21 cellular contexts compared by ENCODE assay signal in genomic region chr5:173443971-173444370, GRCh38.
A peak's percentile ranks its signal among the peaks of the same experiment; 100 is the strongest.
DNase-seq lines count a peak whose midpoint lies in the region; ATAC-seq, FAIRE-seq and TF ChIP-seq lines count a peak whose summit lies in the region.
"Had no signal": no experiment of that assay in that cellular context is flagged by ENCODE, and none has a peak within 500 bp of the region (broad histone marks: within the 10 kb centered on the region; RNA-seq: fewer than 3 reads in every experiment).

No MANE protein-coding gene starts in this region.

- no TSS peak for BruUV-seq in IMR-90 (replicated peaks; lab: Mats Ljungman, UMichigan)

- no peaks in the 10 kb centered on the region for H3K27me3 ChIP-seq in IMR-90 (ENCODE audit: control insufficient read depth, insufficient read depth, low read length)
- peaks cover 1% of the 10 kb centered on the region for H3K27me3 ChIP-seq in bronchial epithelial cell (ENCODE audit: control insufficient read depth, insufficient read depth, low read length)
- peaks cover 7% of the 10 kb centered on the region for H3K27me3 ChIP-seq in foreskin keratinocyte
- H3K27me3 ChIP-seq: BLaER1 treated with 17β-estradiol and CSF1 and Interleukin-3, amounts not matched to agents 10 nM and 100 nM had no signal

- H4K5ac ChIP-seq in IMR-90 (ENCODE audit: low read depth, low read length): no peak overlapping the region

- 0 out of 3 replicates have a peak overlapping the region, but pooled peaks have one; percentile 4 for H2BK15ac ChIP-seq in IMR-90 (ENCODE audit: low read depth, low read length)

- in situ Hi-C loops in IMR-90 (cut with MboI; ENCODE audit: low sequenced_read_pairs): no loop called here

- TF ChIP-seq RAD21 in IMR-90 (IDR thresholded peaks at IDR 0.05; ENCODE audit: low read length): no peak

- H3K9me3 ChIP-seq in IMR-90 (ENCODE audit: control insufficient read depth, insufficient read depth, low read length): no peaks in the 10 kb centered on the region
- H3K9me3 ChIP-seq: A549, Caco-2 had no signal

- peak overlapping the region; percentile 32; the same call in 1 of the 2 replicates for H3K4ac ChIP-seq in IMR-90 (ENCODE audit: low read depth, low read length)

- no peak overlapping the region for H4K8ac ChIP-seq in IMR-90 (ENCODE audit: low read depth in 2 of 2, low read length in 2 of 2)

- H3K9ac ChIP-seq in IMR-90 (ENCODE audit: low read depth, low read length): no peak overlapping the region
- H3K9ac ChIP-seq: BLaER1 treated with 17β-estradiol and CSF1 and Interleukin-3, amounts not matched to agents 10 nM and 100 nM had no signal

- POLR2A ChIA-PET in IMR-90 (lab: Charles Lee; ENCODE audit: unreplicated experiment) (no interaction called here), HEK293T (lab: Yijun Ruan, JAX) (no interaction called here)

- no peak for TF ChIP-seq POLR2A in IMR-90 (IDR thresholded peaks at IDR 0.05; ENCODE audit: low read depth, low read length)

- H3K23ac ChIP-seq in IMR-90 (ENCODE audit: low read depth, low read length): no peak overlapping the region

- dilution Hi-C loops in IMR-90 (cut with HindIII; ENCODE audit: low sequenced_read_pairs, unreplicated experiment): no loop called here

- no peak overlapping the region for H2AFZ ChIP-seq in IMR-90 (replicated peaks; ENCODE audit: low read length, poor library complexity)

- H3K79me1 ChIP-seq in IMR-90 (ENCODE audit: low read depth in 1 of 2, low read length in 2 of 2): no peaks in the 10 kb centered on the region

- no peak for ATAC-seq in IMR-90 (ENCODE audit: low read depth)
- peak; percentile 41 for ATAC-seq in foreskin keratinocyte
- ATAC-seq: A549; CD8-positive, alpha-beta T cell had no signal

- H2BK20ac ChIP-seq in IMR-90 (ENCODE audit: low read depth, low read length): no peak overlapping the region

- DNase-seq in IMR-90 (no peak), bronchial epithelial cell (ENCODE audit: low read depth) (peak; percentile 47), foreskin keratinocyte (peak; percentile 31 to 60), HEK293T (ENCODE audit: extremely low spot score) (no peak), NCI-H146 (lab: John Stamatoyannopoulos, UW) (no peak)
- DNase-seq in stimulated activated naive CD4-positive, alpha-beta T cell (lab: John Stamatoyannopoulos, UW): no peak
- DNase-seq: AML-193; Caco-2; Calu3; CD4-positive, alpha-beta T cell; CD8-positive, alpha-beta T cell; DMS79 treated with DMSO at 0.1 percent for 48 hours; GF-D8 had no signal

- no peak overlapping the region for H3K4me3 ChIP-seq in IMR-90 (ENCODE audit: insufficient read depth, low read depth, low read length)
- no peak overlapping the region for H3K4me3 ChIP-seq in bronchial epithelial cell (ENCODE audit: low read depth, low read length)
- H3K4me3 ChIP-seq: A549; BLaER1 treated with 17β-estradiol and CSF1 and Interleukin-3, amounts not matched to agents 10 nM and 100 nM had no signal

- no peak for TF ChIP-seq CTCF in IMR-90 (conservative IDR thresholded peaks at IDR 0.05; ENCODE audit: low read depth, low read length)
- TF ChIP-seq CTCF in bronchial epithelial cell (IDR thresholded peaks at IDR 0.05; ENCODE audit: insufficient read depth, low read length, severe bottlenecking): no peak
- no peak for TF ChIP-seq CTCF in foreskin keratinocyte (conservative IDR thresholded peaks at IDR 0.05)

- H2AK9ac ChIP-seq in IMR-90 (replicated peaks; ENCODE audit: low read depth, low read length, poor library complexity): no peak overlapping the region

- no peak overlapping the region for H2AK5ac ChIP-seq in IMR-90 (ENCODE audit: low read depth, low read length)

- intact Hi-C loops in IMR-90 (cut with micrococcal nuclease): no loop called here

- no CpG with 5 or more reads among the region's 4 CpGs for WGBS in IMR-90 (ENCODE audit: extremely low coverage in 2 of 2, insufficient read length in 1 of 2), 2 experiments

- no peaks in the 10 kb centered on the region for H4K20me1 ChIP-seq in IMR-90 (ENCODE audit: insufficient read depth, low read length)
- H4K20me1 ChIP-seq: BLaER1 treated with 17β-estradiol and CSF1 and Interleukin-3, amounts not matched to agents 10 nM and 100 nM had no signal

- no peak overlapping the region for H2BK5ac ChIP-seq in IMR-90 (ENCODE audit: low read depth, low read length, poor library complexity, severe bottlenecking)

- H3K36me3 ChIP-seq in IMR-90 (ENCODE audit: control insufficient read depth, insufficient read depth, low read length) (no peaks in the 10 kb centered on the region), bronchial epithelial cell (ENCODE audit: control insufficient read depth, insufficient read depth, low read length) (no peaks in the 10 kb centered on the region)

- no peaks in the 10 kb centered on the region; the same call in 1 of the 2 replicates for H3K9me1 ChIP-seq in IMR-90 (ENCODE audit: insufficient read depth, low read length)

- H3K4me1 ChIP-seq in IMR-90 (ENCODE audit: control insufficient read depth, insufficient read depth, low read length) (peaks cover 4% of the 10 kb centered on the region; the same call in 1 of the 2 replicates), foreskin keratinocyte (no peaks in the 10 kb centered on the region)
- H3K4me1 ChIP-seq: A549; BLaER1 treated with 17β-estradiol and CSF1 and Interleukin-3, amounts not matched to agents 10 nM and 100 nM; Caco-2 had no signal

- no peak overlapping the region for H3K4me2 ChIP-seq in IMR-90 (ENCODE audit: low read depth, low read length)
- H3K4me2 ChIP-seq: A549; BLaER1 treated with 17β-estradiol and CSF1 and Interleukin-3, amounts not matched to agents 10 nM and 100 nM had no signal

- H3K27ac ChIP-seq in IMR-90 (ENCODE audit: insufficient read depth, low read length) (no peak overlapping the region), foreskin keratinocyte (no peak overlapping the region)
- H3K27ac ChIP-seq: 22Rv1; A549; BLaER1 treated with 17β-estradiol and CSF1 and Interleukin-3, amounts not matched to agents 10 nM and 100 nM; C4-2B had no signal

- no peak overlapping the region for H3K56ac ChIP-seq in IMR-90 (ENCODE audit: extremely low read depth, insufficient read depth, low read length)

- peak; percentile 60 for FAIRE-seq in bronchial epithelial cell (lab: Jason Lieb, UNC)
- FAIRE-seq: A549, D721Med, G401.6, GM12891, GM19239 had no signal

- H2BK120ac ChIP-seq in IMR-90 (ENCODE audit: low read depth, low read length): no peak overlapping the region; the same call in 1 of the 2 replicates

- no peak overlapping the region for H3K18ac ChIP-seq in IMR-90 (ENCODE audit: low read depth, low read length)

- H4K91ac ChIP-seq in IMR-90 (ENCODE audit: insufficient read depth, low read depth, low read length): no peak overlapping the region

- CTCF ChIA-PET in IMR-90 (lab: Yijun Ruan, JAX): no interaction called here
- CTCF ChIA-PET in HEK293T (lab: Yijun Ruan, JAX): no interaction called here

- 0 out of 2 replicates have a peak overlapping the region, but pooled peaks have one; percentile 28 for H3K14ac ChIP-seq in IMR-90 (replicated peaks; ENCODE audit: low read depth, low read length)

TF ChIP-seq in IMR-90, 13 proteins besides CTCF, POLR2A, EP300 and RAD21:
- TF ChIP-seq RCOR1 (IDR thresholded peaks at IDR 0.05; ENCODE audit: insufficient replicate concordance, low read length): no peak
- no peak for TF ChIP-seq BHLHE40 (IDR thresholded peaks at IDR 0.05; ENCODE audit: low read depth, low read length)
- TF ChIP-seq NFE2L2 (IDR thresholded peaks at IDR 0.05; ENCODE audit: low read depth, low read length): no peak
- no peak for TF ChIP-seq FOS (IDR thresholded peaks at IDR 0.05; ENCODE audit: low read depth, low read length)

TF ChIP-seq in HEK293T, 16 proteins besides CTCF, POLR2A, EP300 and RAD21:
- no peak for TF ChIP-seq CTBP1 (IDR thresholded peaks at IDR 0.05; ENCODE audit: borderline replicate concordance)
- TF ChIP-seq BHLHE40 (IDR thresholded peaks at IDR 0.05; ENCODE audit: borderline replicate concordance): no peak
- no peak for TF ChIP-seq ARNT (IDR thresholded peaks at IDR 0.05)
- TF ChIP-seq L3MBTL2 (conservative IDR thresholded peaks at IDR 0.05): no peak
- TF ChIP-seq HDGF (IDR thresholded peaks at IDR 0.05; ENCODE audit: borderline replicate concordance): no peak
- TF ChIP-seq FOXA1 (IDR thresholded peaks at IDR 0.05): no peak
- no peak for TF ChIP-seq NFRKB (IDR thresholded peaks at IDR 0.05)
- no peak for TF ChIP-seq ZNF384 (IDR thresholded peaks at IDR 0.05)
- no peak for TF ChIP-seq SUZ12 (IDR thresholded peaks at IDR 0.05)
- no peak for TF ChIP-seq PKNOX1 (IDR thresholded peaks at IDR 0.05)
- TF ChIP-seq SP1 (IDR thresholded peaks at IDR 0.05): no peak
- TF ChIP-seq FOXK2 (IDR thresholded peaks at IDR 0.05): no peak
- TF ChIP-seq ELF4 (IDR thresholded peaks at IDR 0.05): no peak
- TF ChIP-seq FOXM1 (IDR thresholded peaks at IDR 0.05; ENCODE audit: borderline replicate concordance): no peak
- TF ChIP-seq LEF1 (IDR thresholded peaks at IDR 0.05; ENCODE audit: borderline replicate concordance): no peak
- no peak for TF ChIP-seq TARDBP (IDR thresholded peaks at IDR 0.05)

Comparison
In these comparisons a context has a peak if more than half of its experiments do, and no peak if none do; other contexts are left out.
1. DNase-seq: peak in bronchial epithelial cell (single experiment) and foreskin keratinocyte (2 of 2); none in IMR-90 (single experiment), HEK293T (single experiment), stimulated activated naive CD4-positive, alpha-beta T cell (0 of 6) and NCI-H146 (single experiment).